8 cellular contexts compared by ENCODE assay signal in genomic region chr14:77099425-77100167, GRCh38. TPM values are rescaled to one million over a fixed set of nuclear protein-coding genes. Genes with fewer than 3 reads are reported as not detected.
A peak's percentile ranks its signal among the peaks of the same experiment; 100 is the strongest.
DNase-seq lines count a peak whose midpoint lies in the region; FAIRE-seq lines count a peak whose summit lies in the region.

No MANE protein-coding gene starts in this region.

- peak overlapping the region; percentile 87 for H3K4me3 Mint-ChIP-seq in activated CD4-positive, alpha-beta T cell treated with anti-CD3 and anti-CD28 coated beads, Interleukin-2, amount 10 ng/mL, durations not matched to agents 24 days and 14 days

- peak overlapping the region; percentile 94 to 98 for H3K4me3 ChIP-seq in mucosa of rectum (ENCODE audit: low read length in 2 of 2)

- FAIRE-seq in RCC 7860 (lab: Jason Lieb, UNC): no peak

- peak overlapping the region; percentile 96 to 100 for H3K9ac ChIP-seq in mucosa of rectum (ENCODE audit: low read depth in 1 of 2, low read length in 2 of 2)

- peaks cover 6% of the 10 kb centered on the region for H3K36me3 Mint-ChIP-seq in activated CD4-positive, alpha-beta T cell treated with anti-CD3 and anti-CD28 coated beads, Interleukin-2, amount 10 ng/mL, durations not matched to agents 24 days and 14 days (ENCODE audit: low read depth)

- peaks cover 3% of the 10 kb centered on the region for H3K27me3 Mint-ChIP-seq in activated CD4-positive, alpha-beta T cell treated with anti-CD3 and anti-CD28 coated beads, Interleukin-2, amount 10 ng/mL, durations not matched to agents 24 days and 14 days

- H3K9me3 ChIP-seq in mucosa of rectum (ENCODE audit: control insufficient read depth in 2 of 2, low read length in 2 of 2): no peaks in the 10 kb centered on the region

- H3K9me3 Mint-ChIP-seq in activated CD4-positive, alpha-beta T cell treated with anti-CD3 and anti-CD28 coated beads, Interleukin-2, amount 10 ng/mL, durations not matched to agents 24 days and 14 days: no peaks in the 10 kb centered on the region

- no peaks in the 10 kb centered on the region for H3K27me3 ChIP-seq in mucosa of rectum (ENCODE audit: control insufficient read depth in 2 of 2, insufficient read depth in 2 of 2, low read length in 2 of 2)

- intact Hi-C loops in activated CD4-positive, alpha-beta T cell treated with anti-CD3 and anti-CD28 coated beads, Interleukin-2, amount 10 ng/mL, durations not matched to agents 24 days and 14 days (cut with micrococcal nuclease): loop anchor here (2.0 to 10.0 kb wide), 5 partner anchors 21 to 945 kb away; partner anchors contain the start of genes GPATCH2L, SAMD15 and TMED8

- H3K4me1 ChIP-seq in mucosa of rectum (ENCODE audit: control insufficient read depth in 2 of 2, insufficient read depth in 2 of 2, low read length in 2 of 2): peaks cover 37 to 53% of the 10 kb centered on the region in 2 donors

- H3K27ac Mint-ChIP-seq in activated CD4-positive, alpha-beta T cell treated with anti-CD3 and anti-CD28 coated beads, Interleukin-2, amount 10 ng/mL, durations not matched to agents 24 days and 14 days: no peak overlapping the region

- peak overlapping the region; percentile 99 for H3K27ac ChIP-seq in mucosa of rectum (ENCODE audit: low read depth in 2 of 2, low read length in 2 of 2)

- DNase-seq in activated CD4-positive, alpha-beta T cell treated with anti-CD3 and anti-CD28 coated beads, Interleukin-2, amount 10 ng/mL, durations not matched to agents 24 days and 14 days: no peak
- no peak for DNase-seq in activated CD4-positive, alpha-beta T cell treated with anti-CD3 and anti-CD28 coated beads, Interleukin-2, amount 50 U/mL, for 48 hours
- peak; percentile 35 for DNase-seq in NCI-H446 treated with DMSO at 0.1 percent for 48 hours (lab: John Stamatoyannopoulos, UW)
- DNase-seq in cerebellar cortex (ENCODE audit: low spot score): peak; percentile 77
- DNase-seq in RCC 7860 (ENCODE audit: low spot score): no peak
- DNase-seq in NCI-H1105 (lab: John Stamatoyannopoulos, UW): no peak
- no peak for DNase-seq in NCI-H187 (lab: John Stamatoyannopoulos, UW)

- H3K36me3 ChIP-seq in mucosa of rectum (ENCODE audit: control insufficient read depth in 2 of 2, insufficient read depth in 2 of 2, low read length in 2 of 2): no peaks in the 10 kb centered on the region

- H3K4me1 Mint-ChIP-seq in activated CD4-positive, alpha-beta T cell treated with anti-CD3 and anti-CD28 coated beads, Interleukin-2, amount 10 ng/mL, durations not matched to agents 24 days and 14 days: peaks cover 35% of the 10 kb centered on the region

RNA-seq across cellular contexts. Expression of gene CIPC, which starts 1.5 kb away (rescaled TPM):
- 12.7 and 14.0 TPM in 2 replicates for total RNA-seq in activated CD4-positive, alpha-beta T cell treated with anti-CD3 and anti-CD28 coated beads, Interleukin-2, amount 10 ng/mL, durations not matched to agents 24 days and 14 days

RNA-seq across cellular contexts. Expression of gene ZDHHC22, which starts 42.0 kb away (rescaled TPM):
- not detected in 2 replicates for total RNA-seq in activated CD4-positive, alpha-beta T cell treated with anti-CD3 and anti-CD28 coated beads, Interleukin-2, amount 10 ng/mL, durations not matched to agents 24 days and 14 days

Comparison
In these comparisons a context has a peak if more than half of its experiments do, and no peak if none do; other contexts are left out.
1. DNase-seq: peak in NCI-H446 treated with DMSO at 0.1 percent for 48 hours (single experiment) and cerebellar cortex (single experiment); none in activated CD4-positive, alpha-beta T cell treated with anti-CD3 and anti-CD28 coated beads, Interleukin-2, amount 10 ng/mL, durations not matched to agents 24 days and 14 days (single experiment), activated CD4-positive, alpha-beta T cell treated with anti-CD3 and anti-CD28 coated beads, Interleukin-2, amount 50 U/mL, for 48 hours (0 of 2), RCC 7860 (single experiment), NCI-H1105 (single experiment) and NCI-H187 (0 of 2).